In genomic region chr1:212413902-212414327, GRCh38 we compare ENCODE assay signal across 1 cellular context.
A peak's percentile ranks its signal among the peaks of the same experiment; 100 is the strongest.
TF ChIP-seq lines count a peak whose summit lies in the region.

No MANE protein-coding gene starts in this region.

TF ChIP-seq in K562, 482 proteins besides CTCF, POLR2A, EP300 and RAD21 (continued from another document):
- TF ChIP-seq RERE (CRISPR knock-in tag; IDR thresholded peaks at IDR 0.05; ENCODE audit: borderline replicate concordance) (no peak), PML (IDR thresholded peaks at IDR 0.05; ENCODE audit: low read length) (no peak), KDM1A (IDR thresholded peaks at IDR 0.05) (peak in 1 of 2 experiments; percentile 18; a peak in 1 of 4 replicates), FOXO4 (CRISPR knock-in tag; IDR thresholded peaks at IDR 0.05) (no peak), ZNF766 (CRISPR knock-in tag; conservative IDR thresholded peaks at IDR 0.05) (no peak), POLR2AphosphoS2 (IDR thresholded peaks at IDR 0.05; ENCODE audit: low read length) (no peak), NR2C2 (CRISPR knock-in tag; IDR thresholded peaks at IDR 0.05) (no peak), NR2C2 (tag; IDR thresholded peaks at IDR 0.05) (no peak), HNRNPK (IDR thresholded peaks at IDR 0.05; ENCODE audit: low read depth, low read length, poor library complexity, severe bottlenecking) (no peak), MTA3 (IDR thresholded peaks at IDR 0.05; ENCODE audit: borderline replicate concordance) (no peak), SMAD4 (CRISPR knock-in tag; conservative IDR thresholded peaks at IDR 0.05) (peak; percentile 24; the same call in 1 of the 2 replicates), MEIS2 (IDR thresholded peaks at IDR 0.05; ENCODE audit: partially characterized antibody) (peak; percentile 43), TRIM24 (IDR thresholded peaks at IDR 0.05) (no peak), ZFP1 (CRISPR knock-in tag; IDR thresholded peaks at IDR 0.05) (no peak), RCOR1 (IDR thresholded peaks at IDR 0.05; ENCODE audit: borderline replicate concordance in 1 of 2, low read depth in 2 of 2, low read length in 2 of 2) (no peak), HIVEP1 (CRISPR knock-in tag; IDR thresholded peaks at IDR 0.05) (no peak), NR0B1 (IDR thresholded peaks at IDR 0.05; ENCODE audit: partially characterized antibody) (no peak), HOXB6 (CRISPR knock-in tag; IDR thresholded peaks at IDR 0.05; ENCODE audit: borderline replicate concordance) (no peak), ELF4 (CRISPR knock-in tag; IDR thresholded peaks at IDR 0.05) (0 out of 2 replicates have a peak, but pooled peaks have one; percentile 38), CBFA2T2 (conservative IDR thresholded peaks at IDR 0.05) (no peak), MEF2D (tag; conservative IDR thresholded peaks at IDR 0.05; ENCODE audit: low read depth) (no peak), ZBTB5 (IDR thresholded peaks at IDR 0.05) (no peak), NBN (IDR thresholded peaks at IDR 0.05; ENCODE audit: low read depth) (no peak), PHF20 (IDR thresholded peaks at IDR 0.05; ENCODE audit: partially characterized antibody) (peak; percentile 47), NCOA6 (IDR thresholded peaks at IDR 0.05) (no peak), RB1 (IDR thresholded peaks at IDR 0.05; ENCODE audit: low read depth) (0 out of 2 replicates have a peak, but pooled peaks have one; percentile 31), MXI1 (IDR thresholded peaks at IDR 0.05; ENCODE audit: low read depth, low read length) (no peak), ETS1 (conservative IDR thresholded peaks at IDR 0.05; ENCODE audit: control insufficient read depth, low read depth, low read length) (peak; percentile 51; the same call in 1 of the 2 replicates), BCOR (IDR thresholded peaks at IDR 0.05) (no peak; the same call in 1 of the 2 replicates), CBFB (CRISPR knock-in tag; IDR thresholded peaks at IDR 0.05) (no peak), MCM5 (IDR thresholded peaks at IDR 0.05; ENCODE audit: low read depth) (no peak), ZBTB12 (CRISPR knock-in tag; IDR thresholded peaks at IDR 0.05) (no peak), HLTF (IDR thresholded peaks at IDR 0.05) (0 out of 2 replicates have a peak, but pooled peaks have one; percentile 46), JUNB (CRISPR knock-in tag; conservative IDR thresholded peaks at IDR 0.05) (no peak)
TF ChIP-seq in K562: peak in this region for 18.
